ENCODE assay signal across 29 cellular contexts in genomic region chr13:48906200-48906599, GRCh38.
"Had no signal": no experiment of that assay in that cellular context is flagged by ENCODE, and none has a peak within 500 bp of the region (broad histone marks: within the 10 kb centered on the region; RNA-seq: fewer than 3 reads in every experiment).

No MANE protein-coding gene starts in this region.

- H3K9me3 Mint-ChIP-seq: activated naive CD4-positive, alpha-beta T cell treated with anti-CD3 and anti-CD28 coated beads for 36 hours; activated naive CD8-positive, alpha-beta T cell treated with anti-CD3 and anti-CD28 coated beads for 36 hours; brain; nephron had no signal

- H3K4me1 ChIP-seq: colonic mucosa, lower lobe of right lung, prostate gland, testis had no signal

- H3K36me3 Mint-ChIP-seq: activated naive CD8-positive, alpha-beta T cell treated with anti-CD3 and anti-CD28 coated beads for 36 hours; brain had no signal

- H3K4me1 Mint-ChIP-seq: brain, nephron had no signal

- H3K9me3 ChIP-seq: adrenal gland, colonic mucosa, esophagus squamous epithelium, lower lobe of right lung, prostate gland, testis had no signal

- ATAC-seq: lower lobe of right lung had no signal

- H3K4me3 Mint-ChIP-seq: activated naive CD4-positive, alpha-beta T cell treated with anti-CD3 and anti-CD28 coated beads for 36 hours; activated naive CD8-positive, alpha-beta T cell treated with anti-CD3 and anti-CD28 coated beads for 36 hours; brain; nephron had no signal

- H3K36me3 ChIP-seq: adrenal gland, cardiac muscle cell, colonic mucosa, esophagus squamous epithelium, lower lobe of right lung, prostate gland had no signal

- FAIRE-seq: endometrium, frontal cortex, keratinocyte, urothelium cell line had no signal

- H3K27ac ChIP-seq: adrenal gland, cardiac muscle cell, colonic mucosa, epithelial cell of prostate, esophagus squamous epithelium, lower lobe of right lung, prostate gland, testis, VCaP had no signal

- H3K4me2 ChIP-seq: smooth muscle cell had no signal

- H3K27me3 ChIP-seq: adrenal gland, colonic mucosa, esophagus squamous epithelium, testis had no signal

- DNase-seq: activated CD4-positive, alpha-beta T cell treated with anti-CD3 and anti-CD28 coated beads for 4 hours; activated CD4-positive, alpha-beta T cell treated with anti-CD3 and anti-CD28 coated beads, Interleukin-2, amount 50 U/mL, for 4 hours; activated effector memory CD4-positive, alpha-beta T cell treated with anti-CD3 and anti-CD28 coated beads, Interleukin-2, amount 50 U/mL, for 16 hours; activated naive CD4-positive, alpha-beta T cell treated with anti-CD3 and anti-CD28 coated beads for 36 hours; activated naive CD8-positive, alpha-beta T cell treated with anti-CD3 and anti-CD28 coated beads for 36 hours; activated T-cell treated with anti-CD3 and anti-CD28 coated beads for 4 hours; adrenal gland; aorta; cerebellar nuclear complex; colonic mucosa; effector CD8-positive, alpha-beta T cell; esophagus squamous epithelium; lower lobe of right lung; mesendoderm; stimulated activated CD4-positive, alpha-beta T cell treated with anti-CD3 and anti-CD28 coated beads, Interleukin-1b, Interleukin-23, amount 100 ng/mL, for 48 hours; stimulated activated naive CD4-positive, alpha-beta T cell; testis; trophoblast cell had no signal

- H3K27ac Mint-ChIP-seq: activated naive CD4-positive, alpha-beta T cell treated with anti-CD3 and anti-CD28 coated beads for 36 hours; activated naive CD8-positive, alpha-beta T cell treated with anti-CD3 and anti-CD28 coated beads for 36 hours; brain; nephron had no signal

- H3K4me3 ChIP-seq: adrenal gland, cardiac muscle cell, colonic mucosa, esophagus squamous epithelium, lower lobe of right lung, prostate gland, smooth muscle cell, testis had no signal
